In the genomic region with DNA sequence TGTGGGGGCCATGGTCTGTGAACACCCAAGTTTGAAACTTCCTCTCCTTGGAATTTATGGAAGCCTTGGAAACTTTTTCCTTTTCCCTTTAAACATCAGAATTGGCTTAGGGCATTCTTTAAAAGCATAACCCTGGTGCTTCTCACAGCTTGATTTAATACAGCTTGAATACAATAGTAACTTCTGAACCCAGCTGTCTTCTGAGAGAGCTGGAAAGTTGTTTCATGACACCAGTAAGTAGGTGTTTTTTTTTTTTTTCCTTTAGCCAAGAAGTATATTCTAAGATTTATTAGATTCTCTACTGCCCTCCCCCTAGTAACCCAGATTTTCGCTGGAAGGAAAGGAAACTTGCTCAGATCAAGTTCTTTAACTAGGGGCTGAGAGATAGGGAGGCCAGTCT, we compare ENCODE assay signal across 1 cellular context.
TF ChIP-seq lines count a peak whose summit lies in the region.

No MANE protein-coding gene starts in this region.

TF ChIP-seq in GM23338, 12 proteins besides CTCF, POLR2A, EP300 and RAD21:
- no peak for TF ChIP-seq STAT1 (IDR thresholded peaks at IDR 0.05; ENCODE audit: unreplicated experiment)
- TF ChIP-seq CREB1 (CRISPR knock-in tag; IDR thresholded peaks at IDR 0.05; ENCODE audit: low read depth) = no peak
- TF ChIP-seq JUNB (IDR thresholded peaks at IDR 0.05; ENCODE audit: unreplicated experiment) = no peak
- no peak for TF ChIP-seq ZNF331 (CRISPR knock-in tag; IDR thresholded peaks at IDR 0.05; ENCODE audit: low read depth)
- TF ChIP-seq POLR2AphosphoS5 (IDR thresholded peaks at IDR 0.05; ENCODE audit: low read depth) = no peak
- TF ChIP-seq, protein P1, sequence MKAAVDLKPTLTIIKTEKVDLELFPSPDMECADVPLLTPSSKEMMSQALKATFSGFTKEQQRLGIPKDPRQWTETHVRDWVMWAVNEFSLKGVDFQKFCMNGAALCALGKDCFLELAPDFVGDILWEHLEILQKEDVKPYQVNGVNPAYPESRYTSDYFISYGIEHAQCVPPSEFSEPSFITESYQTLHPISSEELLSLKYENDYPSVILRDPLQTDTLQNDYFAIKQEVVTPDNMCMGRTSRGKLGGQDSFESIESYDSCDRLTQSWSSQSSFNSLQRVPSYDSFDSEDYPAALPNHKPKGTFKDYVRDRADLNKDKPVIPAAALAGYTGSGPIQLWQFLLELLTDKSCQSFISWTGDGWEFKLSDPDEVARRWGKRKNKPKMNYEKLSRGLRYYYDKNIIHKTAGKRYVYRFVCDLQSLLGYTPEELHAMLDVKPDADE (IDR thresholded peaks at IDR 0.05) = no peak
- TF ChIP-seq, protein P2, sequence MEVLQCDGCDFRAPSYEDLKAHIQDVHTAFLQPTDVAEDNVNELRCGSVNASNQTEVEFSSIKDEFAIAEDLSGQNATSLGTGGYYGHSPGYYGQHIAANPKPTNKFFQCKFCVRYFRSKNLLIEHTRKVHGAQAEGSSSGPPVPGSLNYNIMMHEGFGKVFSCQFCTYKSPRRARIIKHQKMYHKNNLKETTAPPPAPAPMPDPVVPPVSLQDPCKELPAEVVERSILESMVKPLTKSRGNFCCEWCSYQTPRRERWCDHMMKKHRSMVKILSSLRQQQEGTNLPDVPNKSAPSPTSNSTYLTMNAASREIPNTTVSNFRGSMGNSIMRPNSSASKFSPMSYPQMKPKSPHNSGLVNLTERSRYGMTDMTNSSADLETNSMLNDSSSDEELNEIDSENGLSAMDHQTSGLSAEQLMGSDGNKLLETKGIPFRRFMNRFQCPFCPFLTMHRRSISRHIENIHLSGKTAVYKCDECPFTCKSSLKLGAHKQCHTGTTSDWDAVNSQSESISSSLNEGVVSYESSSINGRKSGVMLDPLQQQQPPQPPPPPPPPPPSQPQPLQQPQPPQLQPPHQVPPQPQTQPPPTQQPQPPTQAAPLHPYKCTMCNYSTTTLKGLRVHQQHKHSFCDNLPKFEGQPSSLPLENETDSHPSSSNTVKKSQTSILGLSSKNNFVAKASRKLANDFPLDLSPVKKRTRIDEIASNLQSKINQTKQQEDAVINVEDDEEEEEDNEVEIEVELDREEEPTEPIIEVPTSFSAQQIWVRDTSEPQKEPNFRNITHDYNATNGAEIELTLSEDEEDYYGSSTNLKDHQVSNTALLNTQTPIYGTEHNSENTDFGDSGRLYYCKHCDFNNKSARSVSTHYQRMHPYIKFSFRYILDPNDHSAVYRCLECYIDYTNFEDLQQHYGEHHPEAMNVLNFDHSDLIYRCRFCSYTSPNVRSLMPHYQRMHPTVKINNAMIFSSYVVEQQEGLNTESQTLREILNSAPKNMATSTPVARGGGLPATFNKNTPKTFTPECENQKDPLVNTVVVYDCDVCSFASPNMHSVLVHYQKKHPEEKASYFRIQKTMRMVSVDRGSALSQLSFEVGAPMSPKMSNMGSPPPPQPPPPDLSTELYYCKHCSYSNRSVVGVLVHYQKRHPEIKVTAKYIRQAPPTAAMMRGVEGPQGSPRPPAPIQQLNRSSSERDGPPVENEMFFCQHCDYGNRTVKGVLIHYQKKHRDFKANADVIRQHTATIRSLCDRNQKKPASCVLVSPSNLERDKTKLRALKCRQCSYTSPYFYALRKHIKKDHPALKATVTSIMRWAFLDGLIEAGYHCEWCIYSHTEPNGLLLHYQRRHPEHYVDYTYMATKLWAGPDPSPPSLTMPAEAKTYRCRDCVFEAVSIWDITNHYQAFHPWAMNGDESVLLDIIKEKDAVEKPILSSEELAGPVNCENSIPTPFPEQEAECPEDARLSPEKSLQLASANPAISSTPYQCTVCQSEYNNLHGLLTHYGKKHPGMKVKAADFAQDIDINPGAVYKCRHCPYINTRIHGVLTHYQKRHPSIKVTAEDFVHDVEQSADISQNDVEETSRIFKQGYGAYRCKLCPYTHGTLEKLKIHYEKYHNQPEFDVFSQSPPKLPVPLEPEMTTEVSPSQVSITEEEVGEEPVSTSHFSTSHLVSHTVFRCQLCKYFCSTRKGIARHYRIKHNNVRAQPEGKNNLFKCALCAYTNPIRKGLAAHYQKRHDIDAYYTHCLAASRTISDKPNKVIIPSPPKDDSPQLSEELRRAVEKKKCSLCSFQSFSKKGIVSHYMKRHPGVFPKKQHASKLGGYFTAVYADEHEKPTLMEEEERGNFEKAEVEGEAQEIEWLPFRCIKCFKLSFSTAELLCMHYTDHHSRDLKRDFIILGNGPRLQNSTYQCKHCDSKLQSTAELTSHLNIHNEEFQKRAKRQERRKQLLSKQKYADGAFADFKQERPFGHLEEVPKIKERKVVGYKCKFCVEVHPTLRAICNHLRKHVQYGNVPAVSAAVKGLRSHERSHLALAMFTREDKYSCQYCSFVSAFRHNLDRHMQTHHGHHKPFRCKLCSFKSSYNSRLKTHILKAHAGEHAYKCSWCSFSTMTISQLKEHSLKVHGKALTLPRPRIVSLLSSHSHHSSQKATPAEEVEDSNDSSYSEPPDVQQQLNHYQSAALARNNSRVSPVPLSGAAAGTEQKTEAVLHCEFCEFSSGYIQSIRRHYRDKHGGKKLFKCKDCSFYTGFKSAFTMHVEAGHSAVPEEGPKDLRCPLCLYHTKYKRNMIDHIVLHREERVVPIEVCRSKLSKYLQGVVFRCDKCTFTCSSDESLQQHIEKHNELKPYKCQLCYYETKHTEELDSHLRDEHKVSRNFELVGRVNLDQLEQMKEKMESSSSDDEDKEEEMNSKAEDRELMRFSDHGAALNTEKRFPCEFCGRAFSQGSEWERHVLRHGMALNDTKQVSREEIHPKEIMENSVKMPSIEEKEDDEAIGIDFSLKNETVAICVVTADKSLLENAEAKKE (CRISPR knock-in tag; IDR thresholded peaks at IDR 0.05) = no peak
- no peak for TF ChIP-seq EZH2phosphoT487 (IDR thresholded peaks at IDR 0.05; ENCODE audit: unreplicated experiment)
- no peak for TF ChIP-seq NANOG (IDR thresholded peaks at IDR 0.05; ENCODE audit: borderline replicate concordance)
- no peak for TF ChIP-seq ZNF114 (CRISPR knock-in tag; IDR thresholded peaks at IDR 0.05)
TF ChIP-seq in GM23338: peak in this region for 0.
